25 cellular contexts compared by ENCODE assay signal in genomic region chr5:164672190-164672589, GRCh38.
"Had no signal": no experiment of that assay in that cellular context is flagged by ENCODE, and none has a peak within 500 bp of the region (broad histone marks: within the 10 kb centered on the region; RNA-seq: fewer than 3 reads in every experiment).

No MANE protein-coding gene starts in this region.

- H3K36me3 Mint-ChIP-seq: activated CD8-positive, alpha-beta memory T cell treated with anti-CD3 and anti-CD28 coated beads, Interleukin-2, amount 10 ng/mL, durations not matched to agents 7 days and 5 days; activated naive CD4-positive, alpha-beta T cell treated with anti-CD3 and anti-CD28 coated beads, Interleukin-2, amount 50 U/mL, for 24 hours; natural killer cell; stimulated activated effector memory CD8-positive, alpha-beta T cell treated with anti-CD3 and anti-CD28 coated beads, Interleukin-12 subunit alpha, Interleukin-12 subunit beta, amount 100 ng/mL, for 72 hours; type B pancreatic cell had no signal

- H3K4me3 ChIP-seq: hepatocyte, right lobe of liver, vagina had no signal

- H3K79me2 ChIP-seq: hepatocyte had no signal

- H3K4me1 ChIP-seq: right lobe of liver, vagina had no signal

- H3K36me3 ChIP-seq: right lobe of liver, vagina had no signal

- ATAC-seq: activated CD8-positive, alpha-beta memory T cell treated with anti-CD3 and anti-CD28 coated beads, Interleukin-2, amount 10 ng/mL, durations not matched to agents 7 days and 5 days; activated CD8-positive, alpha-beta T cell treated with anti-CD3 and anti-CD28 coated beads, Interleukin-2, amount 10 ng/mL, durations not matched to agents 7 days and 5 days; activated naive CD8-positive, alpha-beta T cell treated with anti-CD3 and anti-CD28 coated beads, Interleukin-2, amount 50 U/mL, for 24 hours; left colon; natural killer cell; right lobe of liver; stimulated activated effector memory CD8-positive, alpha-beta T cell treated with anti-CD3 and anti-CD28 coated beads, Interleukin-12 subunit alpha, Interleukin-12 subunit beta, amount 100 ng/mL, for 72 hours; WTC11 had no signal

- H3K27ac Mint-ChIP-seq: activated CD8-positive, alpha-beta memory T cell treated with anti-CD3 and anti-CD28 coated beads, Interleukin-2, amount 10 ng/mL, durations not matched to agents 7 days and 5 days; activated CD8-positive, alpha-beta T cell treated with anti-CD3 and anti-CD28 coated beads, Interleukin-2, amount 10 ng/mL, durations not matched to agents 7 days and 5 days; activated naive CD4-positive, alpha-beta T cell treated with anti-CD3 and anti-CD28 coated beads, Interleukin-2, amount 50 U/mL, for 24 hours; activated naive CD8-positive, alpha-beta T cell treated with anti-CD3 and anti-CD28 coated beads, Interleukin-2, amount 50 U/mL, for 24 hours; activated T-helper 2 cell treated with anti-CD3 and anti-CD28 coated beads, Interferon-gamma antibody, Interleukin-2, Interleukin-4, amounts not matched to agents 10 μg/mL and 5 μg/mL and 100 μg/mL, durations not matched to agents 14 hours and 24 hours and 36 hours; natural killer cell; stimulated activated effector memory CD8-positive, alpha-beta T cell treated with anti-CD3 and anti-CD28 coated beads, Interleukin-12 subunit alpha, Interleukin-12 subunit beta, amount 100 ng/mL, for 72 hours; stimulated activated naive CD8-positive, alpha-beta T cell treated with anti-CD3 and anti-CD28 coated beads, Interleukin-15, Interleukin-2, amounts not matched to agents 100 ng/mL and 50 ng/mL, for 24 hours; type B pancreatic cell; WTC11 had no signal

- DNase-seq: activated CD4-positive, alpha-beta T cell treated with anti-CD3 and anti-CD28 coated beads for 1 hour; activated CD4-positive, alpha-beta T cell treated with anti-CD3 and anti-CD28 coated beads, Interleukin-2, amount 50 U/mL, for 1 hour; activated CD8-positive, alpha-beta memory T cell treated with anti-CD3 and anti-CD28 coated beads, Interleukin-2, amount 10 ng/mL, durations not matched to agents 7 days and 5 days; activated CD8-positive, alpha-beta T cell treated with anti-CD3 and anti-CD28 coated beads, Interleukin-2, amount 10 ng/mL, durations not matched to agents 7 days and 5 days; activated naive CD8-positive, alpha-beta T cell treated with anti-CD3 and anti-CD28 coated beads, Interleukin-2, amount 50 U/mL, for 24 hours; activated T-cell treated with anti-CD3 and anti-CD28 coated beads, Interleukin-2, amount 50 U/mL, for 48 hours; dermis blood vessel endothelial cell; effector CD8-positive, alpha-beta T cell; islet precursor cell; left colon; natural killer cell; right lobe of liver; stimulated activated CD4-positive, alpha-beta T cell treated with anti-CD3 and anti-CD28 coated beads, Interleukin-4, amount 100 ng/mL, for 24 hours; T-helper 2 cell had no signal

- H3K27me3 ChIP-seq: hepatocyte, right lobe of liver, vagina had no signal

- H3K4me2 ChIP-seq: hepatocyte had no signal

- FAIRE-seq: bronchial epithelial cell, frontal cortex had no signal

- H3K27me3 Mint-ChIP-seq: activated CD8-positive, alpha-beta memory T cell treated with anti-CD3 and anti-CD28 coated beads, Interleukin-2, amount 10 ng/mL, durations not matched to agents 7 days and 5 days; activated naive CD4-positive, alpha-beta T cell treated with anti-CD3 and anti-CD28 coated beads, Interleukin-2, amount 50 U/mL, for 24 hours; activated naive CD8-positive, alpha-beta T cell treated with anti-CD3 and anti-CD28 coated beads, Interleukin-2, amount 50 U/mL, for 24 hours; central memory CD8-positive, alpha-beta T cell; stimulated activated naive CD8-positive, alpha-beta T cell treated with anti-CD3 and anti-CD28 coated beads, Interleukin-15, Interleukin-2, amounts not matched to agents 100 ng/mL and 50 ng/mL, for 24 hours; type B pancreatic cell had no signal

- H3K9me3 ChIP-seq: right lobe of liver, vagina had no signal

- H2AFZ ChIP-seq: hepatocyte had no signal

- H3K27ac ChIP-seq: hepatocyte, right lobe of liver, vagina had no signal

- H3K4me1 Mint-ChIP-seq: activated CD8-positive, alpha-beta memory T cell treated with anti-CD3 and anti-CD28 coated beads, Interleukin-2, amount 10 ng/mL, durations not matched to agents 7 days and 5 days; activated naive CD4-positive, alpha-beta T cell treated with anti-CD3 and anti-CD28 coated beads, Interleukin-2, amount 50 U/mL, for 24 hours; activated naive CD8-positive, alpha-beta T cell treated with anti-CD3 and anti-CD28 coated beads, Interleukin-2, amount 50 U/mL, for 24 hours; central memory CD8-positive, alpha-beta T cell; natural killer cell; stimulated activated effector memory CD8-positive, alpha-beta T cell treated with anti-CD3 and anti-CD28 coated beads, Interleukin-12 subunit alpha, Interleukin-12 subunit beta, amount 100 ng/mL, for 72 hours had no signal

- H3K4me3 Mint-ChIP-seq: activated CD8-positive, alpha-beta memory T cell treated with anti-CD3 and anti-CD28 coated beads, Interleukin-2, amount 10 ng/mL, durations not matched to agents 7 days and 5 days; activated CD8-positive, alpha-beta T cell treated with anti-CD3 and anti-CD28 coated beads, Interleukin-2, amount 10 ng/mL, durations not matched to agents 7 days and 5 days; activated naive CD4-positive, alpha-beta T cell treated with anti-CD3 and anti-CD28 coated beads, Interleukin-2, amount 50 U/mL, for 24 hours; activated naive CD8-positive, alpha-beta T cell treated with anti-CD3 and anti-CD28 coated beads, Interleukin-2, amount 50 U/mL, for 24 hours; central memory CD8-positive, alpha-beta T cell; natural killer cell; stimulated activated effector memory CD8-positive, alpha-beta T cell treated with anti-CD3 and anti-CD28 coated beads, Interleukin-12 subunit alpha, Interleukin-12 subunit beta, amount 100 ng/mL, for 72 hours; stimulated activated naive CD8-positive, alpha-beta T cell treated with anti-CD3 and anti-CD28 coated beads, Interleukin-15, Interleukin-2, amounts not matched to agents 100 ng/mL and 50 ng/mL, for 24 hours; type B pancreatic cell; WTC11 had no signal

- H3K9me3 Mint-ChIP-seq: activated naive CD4-positive, alpha-beta T cell treated with anti-CD3 and anti-CD28 coated beads, Interleukin-2, amount 50 U/mL, for 24 hours; activated T-helper 2 cell treated with anti-CD3 and anti-CD28 coated beads, Interferon-gamma antibody, Interleukin-2, Interleukin-4, amounts not matched to agents 10 μg/mL and 5 μg/mL and 100 μg/mL, durations not matched to agents 14 hours and 24 hours and 36 hours; stimulated activated effector memory CD8-positive, alpha-beta T cell treated with anti-CD3 and anti-CD28 coated beads, Interleukin-12 subunit alpha, Interleukin-12 subunit beta, amount 100 ng/mL, for 72 hours; type B pancreatic cell had no signal
